ENCODE assay signal across 12 cellular contexts in genomic region chr6:5457036-5457435, GRCh38.
A peak's percentile ranks its signal among the peaks of the same experiment; 100 is the strongest.
DNase-seq lines count a peak whose midpoint lies in the region; ATAC-seq, FAIRE-seq and TF ChIP-seq lines count a peak whose summit lies in the region.
"Had no signal": no experiment of that assay in that cellular context is flagged by ENCODE, and none has a peak within 500 bp of the region (broad histone marks: within the 10 kb centered on the region; RNA-seq: fewer than 3 reads in every experiment).

No MANE protein-coding gene starts in this region.

- no peaks in the 10 kb centered on the region for H3K9me2 ChIP-seq in GM23338 (ENCODE audit: insufficient read depth)

- no peak for TF ChIP-seq CTCF in GM23338 (conservative IDR thresholded peaks at IDR 0.05; ENCODE audit: low read depth in 2 of 2)

- ATAC-seq in GM23338: peak; percentile 28; the same call in 1 of the 3 replicates
- ATAC-seq in esophagus mucosa: peak; percentile 85
- no peak for ATAC-seq in HG03565 (IDR thresholded peaks at IDR 0.05; ENCODE audit: unreplicated experiment)

- no peaks in the 10 kb centered on the region; the same call in none of the 2 replicates for H3K4me1 ChIP-seq in GM23338 (ENCODE audit: insufficient read depth)
- H3K4me1 ChIP-seq: Peyer's patch had no signal

- no peak overlapping the region for H3K4me3 Mint-ChIP-seq in GM23338
- H3K4me3 Mint-ChIP-seq: activated CD4-positive, alpha-beta T cell treated with anti-CD3 and anti-CD28 coated beads, Interleukin-2, amount 10 ng/mL, durations not matched to agents 7 days and 5 days; activated naive CD8-positive, alpha-beta T cell had no signal

- no peaks in the 10 kb centered on the region for H3K9me3 Mint-ChIP-seq in GM23338
- H3K9me3 Mint-ChIP-seq: activated CD4-positive, alpha-beta T cell treated with anti-CD3 and anti-CD28 coated beads, Interleukin-2, amount 10 ng/mL, durations not matched to agents 7 days and 5 days had no signal

- no peak for DNase-seq in GM23338 (ENCODE audit: low spot score)
- peak; percentile 49 for DNase-seq in RCC 7860 (ENCODE audit: low spot score)
- DNase-seq in nucleus accumbens (lab: John Stamatoyannopoulos, UW): peak in 34 of 56 donors; percentile 8 to 94 (median 36)
- no peak for DNase-seq in NAMALWA (ENCODE audit: low spot score)
- no peak for DNase-seq in NCI-H1048 (lab: John Stamatoyannopoulos, UW)
- no peak for DNase-seq in mesenteric fat pad (ENCODE audit: low spot score)
- DNase-seq: activated CD4-positive, alpha-beta T cell treated with anti-CD3 and anti-CD28 coated beads, Interleukin-2, amount 10 ng/mL, durations not matched to agents 7 days and 5 days; midbrain; Peyer's patch had no signal

- H3K4me1 Mint-ChIP-seq in GM23338: peaks cover 24% of the 10 kb centered on the region

- H3K4me2 ChIP-seq in GM23338: no peak overlapping the region

- no peaks in the 10 kb centered on the region for H3F3A ChIP-seq in GM23338 (replicated peaks; ENCODE audit: low read depth)

- H2AFZ ChIP-seq in GM23338: no peak overlapping the region

- no peak overlapping the region for H3K27ac ChIP-seq in GM23338 (ENCODE audit: low read depth)
- H3K27ac ChIP-seq: Peyer's patch had no signal

- FAIRE-seq in RCC 7860 (lab: Jason Lieb, UNC): no peak

- H3K36me3 Mint-ChIP-seq in GM23338 (ENCODE audit: low read depth): no peaks in the 10 kb centered on the region

- no peaks in the 10 kb centered on the region for H3K27me3 Mint-ChIP-seq in GM23338 (ENCODE audit: insufficient read depth, low read depth, poor library complexity)
- H3K27me3 Mint-ChIP-seq: activated CD4-positive, alpha-beta T cell treated with anti-CD3 and anti-CD28 coated beads, Interleukin-2, amount 10 ng/mL, durations not matched to agents 7 days and 5 days; activated naive CD8-positive, alpha-beta T cell had no signal

- H3K36me3 ChIP-seq in GM23338 (ENCODE audit: insufficient read depth): no peaks in the 10 kb centered on the region
- H3K36me3 ChIP-seq: Peyer's patch had no signal

- H3K27ac Mint-ChIP-seq in GM23338: peak overlapping the region; percentile 65; the same call in 1 of the 2 replicates
- H3K27ac Mint-ChIP-seq: activated CD4-positive, alpha-beta T cell treated with anti-CD3 and anti-CD28 coated beads, Interleukin-2, amount 10 ng/mL, durations not matched to agents 7 days and 5 days; activated naive CD8-positive, alpha-beta T cell had no signal

- no peaks in the 10 kb centered on the region for H3K79me2 ChIP-seq in GM23338 (replicated peaks; ENCODE audit: insufficient read depth)

- no peaks in the 10 kb centered on the region; the same call in 1 of the 2 replicates for H4K20me1 ChIP-seq in GM23338 (replicated peaks; ENCODE audit: insufficient read depth)

- H3K27me3 ChIP-seq in GM23338 (ENCODE audit: insufficient read depth): no peaks in the 10 kb centered on the region
- H3K27me3 ChIP-seq: Peyer's patch had no signal

- H3K4me3 ChIP-seq in GM23338: no peak overlapping the region
- H3K4me3 ChIP-seq: Peyer's patch had no signal

TF ChIP-seq in GM23338, 12 proteins besides CTCF, POLR2A, EP300 and RAD21:
- TF ChIP-seq STAT1 (IDR thresholded peaks at IDR 0.05; ENCODE audit: unreplicated experiment) (no peak), ZNF462 (CRISPR knock-in tag; IDR thresholded peaks at IDR 0.05) (no peak), EZH2 (IDR thresholded peaks at IDR 0.05; ENCODE audit: low read depth, unreplicated experiment) (no peak), JUNB (IDR thresholded peaks at IDR 0.05; ENCODE audit: unreplicated experiment) (no peak)

Comparison
In these comparisons a context has a peak if more than half of its experiments do, and no peak if none do; other contexts are left out.
1. DNase-seq: peak in RCC 7860 (single experiment) and nucleus accumbens (34 of 56); none in GM23338 (single experiment), NAMALWA (single experiment), NCI-H1048 (single experiment) and mesenteric fat pad (single experiment).